ENCODE assay signal across 1 cellular context in the genomic region with DNA sequence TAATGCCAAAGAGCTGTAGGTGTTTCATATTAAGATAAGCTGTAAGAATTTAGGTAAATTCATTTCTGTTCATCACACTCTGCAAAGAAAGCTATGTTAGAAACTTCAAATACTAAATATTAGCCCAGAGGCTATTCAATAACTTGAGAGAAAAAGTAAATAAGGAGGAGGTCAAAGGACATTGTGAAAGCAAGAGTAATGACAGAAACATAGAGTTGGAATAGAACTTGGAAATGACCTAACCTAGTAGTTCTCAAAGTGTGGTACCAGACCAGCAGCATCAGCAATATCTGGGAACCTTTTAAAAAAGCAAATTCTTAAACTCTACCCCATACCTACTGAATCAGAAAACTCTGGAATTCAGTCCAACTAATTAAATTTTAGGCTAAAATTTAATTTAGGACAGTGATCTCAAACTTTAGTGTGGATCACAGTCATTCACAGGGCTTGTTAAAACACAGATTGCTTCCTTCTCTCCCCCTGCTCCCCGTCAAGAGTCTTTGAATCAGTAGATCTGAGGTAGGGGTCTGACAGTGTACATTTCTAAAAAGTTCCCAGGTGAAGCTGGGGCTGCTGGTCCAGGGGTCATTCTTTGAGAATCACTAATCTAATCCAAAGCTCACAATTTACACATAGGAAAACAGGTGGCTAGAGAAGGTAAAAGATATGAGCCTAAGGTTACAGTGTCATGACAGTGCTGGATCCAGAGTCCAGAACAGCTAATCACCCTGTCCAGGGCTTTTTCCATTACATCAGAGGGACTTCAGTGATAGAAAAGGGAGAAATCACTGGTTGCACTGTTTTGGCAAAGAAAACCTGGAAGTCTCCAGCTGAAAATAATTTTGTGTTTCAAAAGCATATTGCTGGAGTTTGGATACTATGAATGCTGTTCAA.
A peak's percentile ranks its signal among the peaks of the same experiment; 100 is the strongest.
TF ChIP-seq lines count a peak whose summit lies in the region.

No MANE protein-coding gene starts in this region.

TF ChIP-seq in HepG2, 621 proteins besides CTCF, POLR2A, EP300 and RAD21 (continued from another document and continues in another):
- TF ChIP-seq, protein P1, sequence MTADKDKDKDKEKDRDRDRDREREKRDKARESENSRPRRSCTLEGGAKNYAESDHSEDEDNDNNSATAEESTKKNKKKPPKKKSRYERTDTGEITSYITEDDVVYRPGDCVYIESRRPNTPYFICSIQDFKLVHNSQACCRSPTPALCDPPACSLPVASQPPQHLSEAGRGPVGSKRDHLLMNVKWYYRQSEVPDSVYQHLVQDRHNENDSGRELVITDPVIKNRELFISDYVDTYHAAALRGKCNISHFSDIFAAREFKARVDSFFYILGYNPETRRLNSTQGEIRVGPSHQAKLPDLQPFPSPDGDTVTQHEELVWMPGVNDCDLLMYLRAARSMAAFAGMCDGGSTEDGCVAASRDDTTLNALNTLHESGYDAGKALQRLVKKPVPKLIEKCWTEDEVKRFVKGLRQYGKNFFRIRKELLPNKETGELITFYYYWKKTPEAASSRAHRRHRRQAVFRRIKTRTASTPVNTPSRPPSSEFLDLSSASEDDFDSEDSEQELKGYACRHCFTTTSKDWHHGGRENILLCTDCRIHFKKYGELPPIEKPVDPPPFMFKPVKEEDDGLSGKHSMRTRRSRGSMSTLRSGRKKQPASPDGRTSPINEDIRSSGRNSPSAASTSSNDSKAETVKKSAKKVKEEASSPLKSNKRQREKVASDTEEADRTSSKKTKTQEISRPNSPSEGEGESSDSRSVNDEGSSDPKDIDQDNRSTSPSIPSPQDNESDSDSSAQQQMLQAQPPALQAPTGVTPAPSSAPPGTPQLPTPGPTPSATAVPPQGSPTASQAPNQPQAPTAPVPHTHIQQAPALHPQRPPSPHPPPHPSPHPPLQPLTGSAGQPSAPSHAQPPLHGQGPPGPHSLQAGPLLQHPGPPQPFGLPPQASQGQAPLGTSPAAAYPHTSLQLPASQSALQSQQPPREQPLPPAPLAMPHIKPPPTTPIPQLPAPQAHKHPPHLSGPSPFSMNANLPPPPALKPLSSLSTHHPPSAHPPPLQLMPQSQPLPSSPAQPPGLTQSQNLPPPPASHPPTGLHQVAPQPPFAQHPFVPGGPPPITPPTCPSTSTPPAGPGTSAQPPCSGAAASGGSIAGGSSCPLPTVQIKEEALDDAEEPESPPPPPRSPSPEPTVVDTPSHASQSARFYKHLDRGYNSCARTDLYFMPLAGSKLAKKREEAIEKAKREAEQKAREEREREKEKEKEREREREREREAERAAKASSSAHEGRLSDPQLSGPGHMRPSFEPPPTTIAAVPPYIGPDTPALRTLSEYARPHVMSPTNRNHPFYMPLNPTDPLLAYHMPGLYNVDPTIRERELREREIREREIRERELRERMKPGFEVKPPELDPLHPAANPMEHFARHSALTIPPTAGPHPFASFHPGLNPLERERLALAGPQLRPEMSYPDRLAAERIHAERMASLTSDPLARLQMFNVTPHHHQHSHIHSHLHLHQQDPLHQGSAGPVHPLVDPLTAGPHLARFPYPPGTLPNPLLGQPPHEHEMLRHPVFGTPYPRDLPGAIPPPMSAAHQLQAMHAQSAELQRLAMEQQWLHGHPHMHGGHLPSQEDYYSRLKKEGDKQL (CRISPR knock-in tag; IDR thresholded peaks at IDR 0.05; ENCODE audit: low read depth), result peak; percentile 94
- TF ChIP-seq SIX1 (CRISPR knock-in tag; IDR thresholded peaks at IDR 0.05; ENCODE audit: borderline replicate concordance) (peak; percentile 51; the same call in 1 of the 2 replicates), MXD3 (CRISPR knock-in tag; IDR thresholded peaks at IDR 0.05) (no peak), ZNF260 (CRISPR knock-in tag; IDR thresholded peaks at IDR 0.05; ENCODE audit: borderline replicate concordance, low read depth) (no peak), THAP11 (CRISPR knock-in tag; IDR thresholded peaks at IDR 0.05) (peak; percentile 32; the same call in 1 of the 2 replicates), MAFF (IDR thresholded peaks at IDR 0.05; ENCODE audit: low read depth, low read length) (peak; percentile 67), SSRP1 (CRISPR knock-in tag; IDR thresholded peaks at IDR 0.05) (no peak), RBFOX2 (IDR thresholded peaks at IDR 0.05; ENCODE audit: low read depth, low read length) (0 out of 2 replicates have a peak, but pooled peaks have one; percentile 31), BCL6 (CRISPR knock-in tag; IDR thresholded peaks at IDR 0.05) (peak; percentile 93), PHF8 (CRISPR knock-in tag; IDR thresholded peaks at IDR 0.05) (no peak), TCF7 (IDR thresholded peaks at IDR 0.05; ENCODE audit: low read depth) (peak; percentile 39; the same call in 1 of the 2 replicates), BHLHE40 (IDR thresholded peaks at IDR 0.05; ENCODE audit: low read length) (no peak), TBX3 (IDR thresholded peaks at IDR 0.05; ENCODE audit: borderline replicate concordance) (peak; percentile 85; the same call in 1 of the 2 replicates), ASH2L (IDR thresholded peaks at IDR 0.05; ENCODE audit: insufficient read length, low read depth, low read length) (peak; percentile 70), REPIN1 (CRISPR knock-in tag; IDR thresholded peaks at IDR 0.05; ENCODE audit: borderline replicate concordance, low read depth) (peak; percentile 22; the same call in 1 of the 2 replicates), HNF4A (CRISPR knock-in tag; IDR thresholded peaks at IDR 0.05) (peak; percentile 77), PPARG (CRISPR knock-in tag; conservative IDR thresholded peaks at IDR 0.05) (peak; percentile 92), ZSCAN31 (CRISPR knock-in tag; IDR thresholded peaks at IDR 0.05; ENCODE audit: low read depth) (0 out of 2 replicates have a peak, but pooled peaks have one; percentile 33), HIC2 (CRISPR knock-in tag; IDR thresholded peaks at IDR 0.05; ENCODE audit: low read depth) (no peak), REXO4 (CRISPR knock-in tag; IDR thresholded peaks at IDR 0.05; ENCODE audit: borderline replicate concordance) (no peak), RXRB (CRISPR knock-in tag; IDR thresholded peaks at IDR 0.05; ENCODE audit: borderline replicate concordance) (peak; percentile 89), RARA (CRISPR knock-in tag; IDR thresholded peaks at IDR 0.05) (peak; percentile 94), PAXIP1 (CRISPR knock-in tag; conservative IDR thresholded peaks at IDR 0.05) (peak; percentile 86), TARDBP (CRISPR knock-in tag; IDR thresholded peaks at IDR 0.05) (peak; percentile 36; the same call in 1 of the 2 replicates), MIXL1 (CRISPR knock-in tag; IDR thresholded peaks at IDR 0.05) (peak; percentile 77; the same call in 1 of the 2 replicates), NR2F1 (CRISPR knock-in tag; IDR thresholded peaks at IDR 0.05) (peak; percentile 79 to 90; a peak in 3 of 4 replicates)
- TF ChIP-seq, protein P2, sequence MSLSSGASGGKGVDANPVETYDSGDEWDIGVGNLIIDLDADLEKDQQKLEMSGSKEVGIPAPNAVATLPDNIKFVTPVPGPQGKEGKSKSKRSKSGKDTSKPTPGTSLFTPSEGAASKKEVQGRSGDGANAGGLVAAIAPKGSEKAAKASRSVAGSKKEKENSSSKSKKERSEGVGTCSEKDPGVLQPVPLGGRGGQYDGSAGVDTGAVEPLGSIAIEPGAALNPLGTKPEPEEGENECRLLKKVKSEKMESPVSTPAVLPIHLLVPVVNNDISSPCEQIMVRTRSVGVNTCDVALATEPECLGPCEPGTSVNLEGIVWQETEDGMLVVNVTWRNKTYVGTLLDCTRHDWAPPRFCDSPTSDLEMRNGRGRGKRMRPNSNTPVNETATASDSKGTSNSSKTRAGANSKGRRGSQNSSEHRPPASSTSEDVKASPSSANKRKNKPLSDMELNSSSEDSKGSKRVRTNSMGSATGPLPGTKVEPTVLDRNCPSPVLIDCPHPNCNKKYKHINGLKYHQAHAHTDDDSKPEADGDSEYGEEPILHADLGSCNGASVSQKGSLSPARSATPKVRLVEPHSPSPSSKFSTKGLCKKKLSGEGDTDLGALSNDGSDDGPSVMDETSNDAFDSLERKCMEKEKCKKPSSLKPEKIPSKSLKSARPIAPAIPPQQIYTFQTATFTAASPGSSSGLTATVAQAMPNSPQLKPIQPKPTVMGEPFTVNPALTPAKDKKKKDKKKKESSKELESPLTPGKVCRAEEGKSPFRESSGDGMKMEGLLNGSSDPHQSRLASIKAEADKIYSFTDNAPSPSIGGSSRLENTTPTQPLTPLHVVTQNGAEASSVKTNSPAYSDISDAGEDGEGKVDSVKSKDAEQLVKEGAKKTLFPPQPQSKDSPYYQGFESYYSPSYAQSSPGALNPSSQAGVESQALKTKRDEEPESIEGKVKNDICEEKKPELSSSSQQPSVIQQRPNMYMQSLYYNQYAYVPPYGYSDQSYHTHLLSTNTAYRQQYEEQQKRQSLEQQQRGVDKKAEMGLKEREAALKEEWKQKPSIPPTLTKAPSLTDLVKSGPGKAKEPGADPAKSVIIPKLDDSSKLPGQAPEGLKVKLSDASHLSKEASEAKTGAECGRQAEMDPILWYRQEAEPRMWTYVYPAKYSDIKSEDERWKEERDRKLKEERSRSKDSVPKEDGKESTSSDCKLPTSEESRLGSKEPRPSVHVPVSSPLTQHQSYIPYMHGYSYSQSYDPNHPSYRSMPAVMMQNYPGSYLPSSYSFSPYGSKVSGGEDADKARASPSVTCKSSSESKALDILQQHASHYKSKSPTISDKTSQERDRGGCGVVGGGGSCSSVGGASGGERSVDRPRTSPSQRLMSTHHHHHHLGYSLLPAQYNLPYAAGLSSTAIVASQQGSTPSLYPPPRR (CRISPR knock-in tag; IDR thresholded peaks at IDR 0.05; ENCODE audit: borderline replicate concordance), result peak; percentile 94
- TF ChIP-seq, protein P3, sequence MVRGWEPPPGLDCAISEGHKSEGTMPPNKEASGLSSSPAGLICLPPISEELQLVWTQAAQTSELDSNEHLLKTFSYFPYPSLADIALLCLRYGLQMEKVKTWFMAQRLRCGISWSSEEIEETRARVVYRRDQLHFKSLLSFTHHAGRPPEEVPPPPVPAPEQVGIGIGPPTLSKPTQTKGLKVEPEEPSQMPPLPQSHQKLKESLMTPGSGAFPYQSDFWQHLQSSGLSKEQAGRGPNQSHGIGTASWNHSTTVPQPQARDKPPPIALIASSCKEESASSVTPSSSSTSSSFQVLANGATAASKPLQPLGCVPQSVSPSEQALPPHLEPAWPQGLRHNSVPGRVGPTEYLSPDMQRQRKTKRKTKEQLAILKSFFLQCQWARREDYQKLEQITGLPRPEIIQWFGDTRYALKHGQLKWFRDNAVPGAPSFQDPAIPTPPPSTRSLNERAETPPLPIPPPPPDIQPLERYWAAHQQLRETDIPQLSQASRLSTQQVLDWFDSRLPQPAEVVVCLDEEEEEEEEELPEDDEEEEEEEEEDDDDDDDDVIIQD (CRISPR knock-in tag; IDR thresholded peaks at IDR 0.05; ENCODE audit: low read depth), result peak; percentile 70; the same call in 1 of the 2 replicates
- TF ChIP-seq, protein P4, sequence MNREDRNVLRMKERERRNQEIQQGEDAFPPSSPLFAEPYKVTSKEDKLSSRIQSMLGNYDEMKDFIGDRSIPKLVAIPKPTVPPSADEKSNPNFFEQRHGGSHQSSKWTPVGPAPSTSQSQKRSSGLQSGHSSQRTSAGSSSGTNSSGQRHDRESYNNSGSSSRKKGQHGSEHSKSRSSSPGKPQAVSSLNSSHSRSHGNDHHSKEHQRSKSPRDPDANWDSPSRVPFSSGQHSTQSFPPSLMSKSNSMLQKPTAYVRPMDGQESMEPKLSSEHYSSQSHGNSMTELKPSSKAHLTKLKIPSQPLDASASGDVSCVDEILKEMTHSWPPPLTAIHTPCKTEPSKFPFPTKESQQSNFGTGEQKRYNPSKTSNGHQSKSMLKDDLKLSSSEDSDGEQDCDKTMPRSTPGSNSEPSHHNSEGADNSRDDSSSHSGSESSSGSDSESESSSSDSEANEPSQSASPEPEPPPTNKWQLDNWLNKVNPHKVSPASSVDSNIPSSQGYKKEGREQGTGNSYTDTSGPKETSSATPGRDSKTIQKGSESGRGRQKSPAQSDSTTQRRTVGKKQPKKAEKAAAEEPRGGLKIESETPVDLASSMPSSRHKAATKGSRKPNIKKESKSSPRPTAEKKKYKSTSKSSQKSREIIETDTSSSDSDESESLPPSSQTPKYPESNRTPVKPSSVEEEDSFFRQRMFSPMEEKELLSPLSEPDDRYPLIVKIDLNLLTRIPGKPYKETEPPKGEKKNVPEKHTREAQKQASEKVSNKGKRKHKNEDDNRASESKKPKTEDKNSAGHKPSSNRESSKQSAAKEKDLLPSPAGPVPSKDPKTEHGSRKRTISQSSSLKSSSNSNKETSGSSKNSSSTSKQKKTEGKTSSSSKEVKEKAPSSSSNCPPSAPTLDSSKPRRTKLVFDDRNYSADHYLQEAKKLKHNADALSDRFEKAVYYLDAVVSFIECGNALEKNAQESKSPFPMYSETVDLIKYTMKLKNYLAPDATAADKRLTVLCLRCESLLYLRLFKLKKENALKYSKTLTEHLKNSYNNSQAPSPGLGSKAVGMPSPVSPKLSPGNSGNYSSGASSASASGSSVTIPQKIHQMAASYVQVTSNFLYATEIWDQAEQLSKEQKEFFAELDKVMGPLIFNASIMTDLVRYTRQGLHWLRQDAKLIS (CRISPR knock-in tag; IDR thresholded peaks at IDR 0.05), result no peak
